Comparison of ENCODE assay signal across 8 cellular contexts in genomic region chr6:26033132-26033941, GRCh38. TPM values are rescaled to one million over a fixed set of nuclear protein-coding genes. Genes with fewer than 3 reads are reported as not detected.
DNase-seq lines count a peak whose midpoint lies in the region; ATAC-seq and TF ChIP-seq lines count a peak whose summit lies in the region.

No MANE protein-coding gene starts in this region.

- peak overlapping the region; percentile 94 for H3K4me3 Mint-ChIP-seq in T-helper 2 cell treated with Interferon-gamma antibody and Interleukin-4, amounts not matched to agents 5 μg/mL and 100 μg/mL, for 36 hours

- WGBS in sigmoid colon, 2 donors, result 0 to 1% methylated on average over 46 of the region's 46 CpGs

- H3K9me3 Mint-ChIP-seq in T-helper 2 cell treated with Interferon-gamma antibody and Interleukin-4, amounts not matched to agents 5 μg/mL and 100 μg/mL, for 36 hours, result no peaks in the 10 kb centered on the region

- POLR2A ChIA-PET in AG04450 (lab: Yijun Ruan, JAX), result interaction anchor here (0.7 to 10.2 kb wide), 16 partner anchors 12 to 1860 kb away, joined by 3 to 272 read pairs (median 8); a partner anchor contains a TSS

- H3K36me3 ChIP-seq in breast epithelium, result no peaks in the 10 kb centered on the region
- H3K36me3 ChIP-seq in iPS-18a (ENCODE audit: control insufficient read depth, low read depth, low read length), result no peaks in the 10 kb centered on the region
- no peaks in the 10 kb centered on the region for H3K36me3 ChIP-seq in sigmoid colon

- ATAC-seq in GM18520 (IDR thresholded peaks at IDR 0.05; ENCODE audit: unreplicated experiment) (peak; percentile 66), HG03025 (IDR thresholded peaks at IDR 0.05; ENCODE audit: low FRiP score, unreplicated experiment) (peak; percentile 65)

- no peaks in the 10 kb centered on the region for H3K4me1 ChIP-seq in breast epithelium
- peaks cover 30% of the 10 kb centered on the region for H3K4me1 ChIP-seq in iPS-18a (ENCODE audit: control insufficient read depth, low read depth, low read length)
- H3K4me1 ChIP-seq in sigmoid colon, result peaks cover 0 to 24% (median 20%) of the 10 kb centered on the region in 4 donors

- H3K27me3 Mint-ChIP-seq in T-helper 2 cell treated with Interferon-gamma antibody and Interleukin-4, amounts not matched to agents 5 μg/mL and 100 μg/mL, for 36 hours (ENCODE audit: low read depth), result peaks cover 2% of the 10 kb centered on the region

- TF ChIP-seq CTCF in AG04450 (IDR thresholded peaks at IDR 0.05; ENCODE audit: low read depth, low read length) (no peak), breast epithelium (IDR thresholded peaks at IDR 0.05) (no peak), sigmoid colon (IDR thresholded peaks at IDR 0.05) (no peak)

- TF ChIP-seq EP300 in sigmoid colon (IDR thresholded peaks at IDR 0.05), result no peak

- H3K27me3 ChIP-seq in AG04450 (ENCODE audit: control insufficient read depth, insufficient read depth, low read length) (no peaks in the 10 kb centered on the region), breast epithelium (no peaks in the 10 kb centered on the region), iPS-18a (ENCODE audit: control insufficient read depth, insufficient read depth, low read length) (no peaks in the 10 kb centered on the region), sigmoid colon (no peaks in the 10 kb centered on the region)

- intact Hi-C loops in breast epithelium (cut with DNase I; ENCODE audit: low total_unique reads), result no loop called here
- intact Hi-C loops in sigmoid colon (cut with DNase I), result loop anchor here (2.0 kb wide), 1 partner anchor 21 kb away; no protein-coding TSS in a partner anchor

- H3K4me3 ChIP-seq in AG04450 (ENCODE audit: low read depth, low read length) (peak overlapping the region; percentile 67), breast epithelium (peak overlapping the region; percentile 46 to 74 (median 61)), iPS-18a (ENCODE audit: low read length) (peak overlapping the region; percentile 77), sigmoid colon (peak overlapping the region; percentile 47 to 59 (median 54))

- CTCF ChIA-PET in AG04450 (lab: Charles Lee), result interaction anchor here (0.5 to 3.6 kb wide), 8 partner anchors 10 to 64 kb away, joined by 3 to 22 read pairs (median 3); a partner anchor contains a TSS

- H3K9ac ChIP-seq in iPS-18a (ENCODE audit: low read length), result peak overlapping the region; percentile 99

- H3K4me1 Mint-ChIP-seq in T-helper 2 cell treated with Interferon-gamma antibody and Interleukin-4, amounts not matched to agents 5 μg/mL and 100 μg/mL, for 36 hours (ENCODE audit: low read depth), result peaks cover 61% of the 10 kb centered on the region

- peak overlapping the region; percentile 98 for H3K27ac Mint-ChIP-seq in T-helper 2 cell treated with Interferon-gamma antibody and Interleukin-4, amounts not matched to agents 5 μg/mL and 100 μg/mL, for 36 hours

- DNase-seq in AG04450 (ENCODE audit: low read depth, low spot score) (peak; percentile 95), NCI-H1930 (lab: John Stamatoyannopoulos, UW) (peak; percentile 80 to 87), breast epithelium (ENCODE audit: low spot score in 2 of 2) (peak in 1 of 2 donors; percentile 64), sigmoid colon (peak; percentile 84)
- peak; percentile 79 for DNase-seq in T-helper 2 cell treated with Interferon-gamma antibody and Interleukin-4, amounts not matched to agents 5 μg/mL and 100 μg/mL, for 36 hours (ENCODE audit: low spot score)

- H3K36me3 Mint-ChIP-seq in T-helper 2 cell treated with Interferon-gamma antibody and Interleukin-4, amounts not matched to agents 5 μg/mL and 100 μg/mL, for 36 hours (ENCODE audit: low read depth), result peaks cover 3% of the 10 kb centered on the region

- H3K9me3 ChIP-seq in AG04450 (ENCODE audit: control insufficient read depth, insufficient read depth, low read length), result no peaks in the 10 kb centered on the region; the same call in 1 of the 2 replicates
- H3K9me3 ChIP-seq in breast epithelium, result no peaks in the 10 kb centered on the region
- H3K9me3 ChIP-seq in iPS-18a (ENCODE audit: control insufficient read depth, low read depth, low read length), result no peaks in the 10 kb centered on the region
- no peaks in the 10 kb centered on the region for H3K9me3 ChIP-seq in sigmoid colon

- peak overlapping the region; percentile 92 for H3K27ac ChIP-seq in AG04450 (ENCODE audit: low read depth, low read length)
- H3K27ac ChIP-seq in breast epithelium, result peak overlapping the region; percentile 92 to 94
- peak overlapping the region; percentile 95 for H3K27ac ChIP-seq in iPS-18a (ENCODE audit: low read length)
- peak overlapping the region; percentile 90 to 94 (median 92) for H3K27ac ChIP-seq in sigmoid colon

- TF ChIP-seq POLR2A in breast epithelium (IDR thresholded peaks at IDR 0.05), result peak; percentile 86
- peak; percentile 92 to 96 for TF ChIP-seq POLR2A in sigmoid colon (IDR thresholded peaks at IDR 0.05)

RNA-seq across cellular contexts. Expression of gene HFE, which starts 53.9 kb away (rescaled TPM):
- polyA plus RNA-seq in AG04450 (2011; rRNA removed) (19.5 and 21.4 TPM in 2 replicates), sigmoid colon (1 to 10 TPM; 1.6 to 6.9 (median 1.8) TPM)
- polyA minus RNA-seq in AG04450 (2011; rRNA and poly(A)+ RNA removed), result 19.7 and 20.1 TPM in 2 replicates
- total RNA-seq in breast epithelium (1 to 10 TPM; 5.6 to 9.4 (median 8.6) TPM), sigmoid colon (1 to 10 TPM; 4.4 to 7.8 (median 4.9) TPM)
